Comparison of ENCODE assay signal across 18 cellular contexts in genomic region chr7:121166885-121167284, GRCh38.
"Had no signal": no experiment of that assay in that cellular context is flagged by ENCODE, and none has a peak within 500 bp of the region (broad histone marks: within the 10 kb centered on the region; RNA-seq: fewer than 3 reads in every experiment).

No MANE protein-coding gene starts in this region.

- H3K4me3 ChIP-seq: cardiac muscle cell, heart left ventricle, lung, transverse colon had no signal

- H3K27ac ChIP-seq: cardiac muscle cell, heart left ventricle, transverse colon had no signal

- DNase-seq: activated CD4-positive, alpha-beta T cell treated with anti-CD3 and anti-CD28 coated beads for 48 hours; activated CD8-positive, alpha-beta T cell treated with anti-CD3 and anti-CD28 coated beads for 36 hours; activated effector memory CD4-positive, alpha-beta T cell treated with Interleukin-2 at 50 U/mL for 16 hours; activated T-cell treated with anti-CD3 and anti-CD28 coated beads, Interleukin-2, amount 50 U/mL, for 4 hours; endodermal cell; heart left ventricle; immature natural killer cell; naive thymus-derived CD8-positive, alpha-beta T cell; posterior cingulate gyrus; retina; stimulated activated CD4-positive, alpha-beta T cell treated with anti-CD3 and anti-CD28 coated beads, Interleukin-2, amount 100 ng/mL, for 48 hours; stimulated activated naive CD4-positive, alpha-beta T cell treated with Interleukin-2 at 50 U/mL for 16 hours; substantia nigra; T-helper 17 cell; transverse colon had no signal

- H3K4me1 ChIP-seq: transverse colon had no signal

- ATAC-seq: activated CD8-positive, alpha-beta T cell treated with anti-CD3 and anti-CD28 coated beads for 36 hours; activated naive CD4-positive, alpha-beta T cell treated with anti-CD3 and anti-CD28 coated beads, Interleukin-2, amount 50 U/mL, for 72 hours; activated T-cell treated with anti-CD3 and anti-CD28 coated beads, Interleukin-2, amount 50 U/mL, for 4 hours; heart left ventricle; naive thymus-derived CD8-positive, alpha-beta T cell; T-helper 17 cell had no signal

- H3K9me3 ChIP-seq: heart left ventricle, transverse colon had no signal

- H3K27me3 ChIP-seq: cardiac muscle cell, heart left ventricle, transverse colon had no signal

- H3K36me3 ChIP-seq: cardiac muscle cell, heart left ventricle, transverse colon had no signal
